17 cellular contexts compared by ENCODE assay signal in genomic region chr9:136784997-136785361, GRCh38. TPM values are rescaled to one million over a fixed set of nuclear protein-coding genes. Genes with fewer than 3 reads are reported as not detected.
DNase-seq lines count a peak whose midpoint lies in the region; ATAC-seq and TF ChIP-seq lines count a peak whose summit lies in the region.
"Had no signal": no experiment of that assay in that cellular context is flagged by ENCODE, and none has a peak within 500 bp of the region (broad histone marks: within the 10 kb centered on the region; RNA-seq: fewer than 3 reads in every experiment).

No MANE protein-coding gene starts in this region.

- no peak overlapping the region for H3K4me3 Mint-ChIP-seq in activated naive CD4-positive, alpha-beta T cell treated with anti-CD3 and anti-CD28 coated beads for 36 hours
- H3K4me3 Mint-ChIP-seq: nephron progenitor cell had no signal

- peak overlapping the region; percentile 4 for H3K27ac ChIP-seq in cingulate gyrus (ENCODE audit: low read depth, low read length)
- H3K27ac ChIP-seq in PC-3 (ENCODE audit: low read length): no peak overlapping the region
- H3K27ac ChIP-seq: testis had no signal

- no peak overlapping the region for H3K27ac Mint-ChIP-seq in activated naive CD4-positive, alpha-beta T cell treated with anti-CD3 and anti-CD28 coated beads for 36 hours
- H3K27ac Mint-ChIP-seq: nephron progenitor cell had no signal

- no peaks in the 10 kb centered on the region for H4K20me1 ChIP-seq in PC-3 (ENCODE audit: low read length)

- no peaks in the 10 kb centered on the region for H3K9me3 Mint-ChIP-seq in activated naive CD4-positive, alpha-beta T cell treated with anti-CD3 and anti-CD28 coated beads for 36 hours
- H3K9me3 Mint-ChIP-seq: nephron progenitor cell had no signal

- peaks cover 4% of the 10 kb centered on the region; the same call in 1 of the 2 replicates for H3K4me1 ChIP-seq in PC-3 (ENCODE audit: insufficient read depth, low read length)

- no peak overlapping the region for H3K9ac ChIP-seq in PC-3 (ENCODE audit: low read length)

- no peaks in the 10 kb centered on the region for H3K36me3 ChIP-seq in PC-3 (ENCODE audit: low read depth, low read length)

- H3K27me3 ChIP-seq in PC-3 (ENCODE audit: low read length): no peaks in the 10 kb centered on the region
- H3K27me3 ChIP-seq: testis had no signal

- CTCF ChIA-PET in PC-3 (lab: Charles Lee): no interaction called here
- CTCF ChIA-PET in activated naive CD4-positive, alpha-beta T cell treated with anti-CD3 and anti-CD28 coated beads for 36 hours (lab: Charles Lee): interaction anchor here (1.7 to 4.3 kb wide), 3 partner anchors 10 to 250 kb away, joined by 4 to 27 read pairs (median 7); no protein-coding TSS in a partner anchor

- no peaks in the 10 kb centered on the region for H3K79me2 ChIP-seq in PC-3 (ENCODE audit: low read length)

- TF ChIP-seq CTCF in GM13976 (IDR thresholded peaks at IDR 0.05; ENCODE audit: borderline replicate concordance, control extremely low read depth, extremely low read depth, insufficient read depth, missing control alignments) (no peak), PC-3 (conservative IDR thresholded peaks at IDR 0.05; ENCODE audit: low read depth, low read length) (no peak)

- intact Hi-C loops in posterior vena cava (cut with DNase I) (loop anchor here (2.0 to 10.0 kb wide), 3 partner anchors 242 to 280 kb away; partner anchors contain the start of gene ABCA2 (in 1 of the 2)), PC-3 (cut with micrococcal nuclease) (loop anchor here (2.0 to 5.0 kb wide), 2 partner anchors 18 to 252 kb away; no protein-coding TSS in a partner anchor)
- intact Hi-C loops in activated naive CD4-positive, alpha-beta T cell treated with anti-CD3 and anti-CD28 coated beads for 36 hours (cut with micrococcal nuclease): loop anchor here (1.0 kb wide), 1 partner anchor 19 kb away; no protein-coding TSS in a partner anchor

- no peaks in the 10 kb centered on the region for H3K9me3 ChIP-seq in PC-3 (ENCODE audit: low read length)
- H3K9me3 ChIP-seq: testis had no signal

- H3K27me3 Mint-ChIP-seq in activated naive CD4-positive, alpha-beta T cell treated with anti-CD3 and anti-CD28 coated beads for 36 hours (ENCODE audit: low read depth): no peaks in the 10 kb centered on the region

- no peaks in the 10 kb centered on the region for H3F3A ChIP-seq in PC-3 (ENCODE audit: low read length, unreplicated experiment)

- H3K4me2 ChIP-seq in PC-3 (ENCODE audit: low read length): no peak overlapping the region

- in situ Hi-C loops in GM13976 (cut with MboI; ENCODE audit: low sequenced_read_pairs, unreplicated experiment): no loop called here

- no peak for ATAC-seq in PC-3
- ATAC-seq: left ventricle myocardium superior had no signal

- H3K36me3 Mint-ChIP-seq in activated naive CD4-positive, alpha-beta T cell treated with anti-CD3 and anti-CD28 coated beads for 36 hours (ENCODE audit: low read depth): no peaks in the 10 kb centered on the region

- DNase-seq in GM13976 (ENCODE audit: low spot score) (peak; percentile 40), OCI-M2 (lab: John Stamatoyannopoulos, UW; ENCODE audit: unreplicated experiment) (peak; percentile 34), posterior vena cava (ENCODE audit: low spot score) (peak; percentile 57), PC-3 (no peak), NCI-H146 treated with DMSO at 0.1 percent for 48 hours (lab: John Stamatoyannopoulos, UW; ENCODE audit: unreplicated experiment) (no peak)
- DNase-seq in activated naive CD4-positive, alpha-beta T cell treated with anti-CD3 and anti-CD28 coated beads for 36 hours: no peak
- DNase-seq: activated CD8-positive, alpha-beta memory T cell treated with anti-CD3 and anti-CD28 coated beads, Interleukin-2, amount 50 U/mL, for 48 hours; central memory CD4-positive, alpha-beta T cell; left ventricle myocardium superior; NCI-H2081 treated with DMSO at 0.1 percent for 48 hours; nephron progenitor cell; retina; testis had no signal

- no peak overlapping the region for H2AFZ ChIP-seq in PC-3 (ENCODE audit: low read length)

- no peak overlapping the region for H3K4me3 ChIP-seq in PC-3 (ENCODE audit: low read length)
- H3K4me3 ChIP-seq: testis had no signal

- POLR2A ChIA-PET in PC-3 (lab: Charles Lee; ENCODE audit: unreplicated experiment): no interaction called here

- H3K4me1 Mint-ChIP-seq in activated naive CD4-positive, alpha-beta T cell treated with anti-CD3 and anti-CD28 coated beads for 36 hours (ENCODE audit: low read depth): peaks cover 11% of the 10 kb centered on the region

- BruUV-seq in PC-3 (replicated peaks; lab: Mats Ljungman, UMichigan): no TSS peak

- H3K9me2 ChIP-seq in PC-3 (replicated peaks; ENCODE audit: low read length): no peaks in the 10 kb centered on the region

RNA-seq across cellular contexts. Expression of gene TMEM141, which starts 6.2 kb away (rescaled TPM):
- total RNA-seq in posterior vena cava (10 to 100 TPM; 28.1 to 33.9 TPM), PC-3 (2014; rRNA removed) (94.6 and 101 TPM in 2 replicates)
- 10 to 100 TPM; 38.1 to 39.6 TPM for total RNA-seq in activated naive CD4-positive, alpha-beta T cell treated with anti-CD3 and anti-CD28 coated beads for 36 hours

RNA-seq across cellular contexts. Expression of gene CCDC183, which starts 11.2 kb away (rescaled TPM):
- total RNA-seq in posterior vena cava (under 1 TPM; 0.29 to 0.42 TPM), PC-3 (2014; rRNA removed) (0.87 and 1.2 TPM in 2 replicates)
- total RNA-seq in activated naive CD4-positive, alpha-beta T cell treated with anti-CD3 and anti-CD28 coated beads for 36 hours: under 1 TPM; 0.38 to 0.47 TPM
- total RNA-seq: HT1080 had no signal

RNA-seq across cellular contexts. Expression of gene LCN15, which starts 20.7 kb away (rescaled TPM):
- not detected for total RNA-seq in posterior vena cava
- not detected in 2 replicates for total RNA-seq in PC-3 (2014; rRNA removed)
- total RNA-seq in activated naive CD4-positive, alpha-beta T cell treated with anti-CD3 and anti-CD28 coated beads for 36 hours: not detected
- total RNA-seq: Daoy, HT1080 had no signal

RNA-seq across cellular contexts. Expression of gene RABL6, which starts 22.8 kb away (rescaled TPM):
- total RNA-seq in posterior vena cava (10 to 100 TPM; 47.9 to 49.8 TPM), PC-3 (2014; rRNA removed) (84.3 and 113 TPM in 2 replicates)
- 10 to 100 TPM; 74.9 to 82.7 TPM for total RNA-seq in activated naive CD4-positive, alpha-beta T cell treated with anti-CD3 and anti-CD28 coated beads for 36 hours

RNA-seq across cellular contexts. Expression of gene LCN8, which starts 26.9 kb away (rescaled TPM):
- total RNA-seq in posterior vena cava: not detected
- total RNA-seq in PC-3 (2014; rRNA removed): not detected in 2 replicates
- not detected for total RNA-seq in activated naive CD4-positive, alpha-beta T cell treated with anti-CD3 and anti-CD28 coated beads for 36 hours
- total RNA-seq: Daoy, H1, HT1080, left ventricle myocardium superior, testis had no signal

Comparison
In these comparisons a context has a peak if more than half of its experiments do, and no peak if none do; other contexts are left out.
1. DNase-seq: peak in GM13976 (single experiment), OCI-M2 (single experiment) and posterior vena cava (single experiment); none in PC-3 (single experiment), activated naive CD4-positive, alpha-beta T cell treated with anti-CD3 and anti-CD28 coated beads for 36 hours (single experiment) and NCI-H146 treated with DMSO at 0.1 percent for 48 hours (single experiment).